Comparison of ENCODE assay signal across 8 cellular contexts in the genomic region with DNA sequence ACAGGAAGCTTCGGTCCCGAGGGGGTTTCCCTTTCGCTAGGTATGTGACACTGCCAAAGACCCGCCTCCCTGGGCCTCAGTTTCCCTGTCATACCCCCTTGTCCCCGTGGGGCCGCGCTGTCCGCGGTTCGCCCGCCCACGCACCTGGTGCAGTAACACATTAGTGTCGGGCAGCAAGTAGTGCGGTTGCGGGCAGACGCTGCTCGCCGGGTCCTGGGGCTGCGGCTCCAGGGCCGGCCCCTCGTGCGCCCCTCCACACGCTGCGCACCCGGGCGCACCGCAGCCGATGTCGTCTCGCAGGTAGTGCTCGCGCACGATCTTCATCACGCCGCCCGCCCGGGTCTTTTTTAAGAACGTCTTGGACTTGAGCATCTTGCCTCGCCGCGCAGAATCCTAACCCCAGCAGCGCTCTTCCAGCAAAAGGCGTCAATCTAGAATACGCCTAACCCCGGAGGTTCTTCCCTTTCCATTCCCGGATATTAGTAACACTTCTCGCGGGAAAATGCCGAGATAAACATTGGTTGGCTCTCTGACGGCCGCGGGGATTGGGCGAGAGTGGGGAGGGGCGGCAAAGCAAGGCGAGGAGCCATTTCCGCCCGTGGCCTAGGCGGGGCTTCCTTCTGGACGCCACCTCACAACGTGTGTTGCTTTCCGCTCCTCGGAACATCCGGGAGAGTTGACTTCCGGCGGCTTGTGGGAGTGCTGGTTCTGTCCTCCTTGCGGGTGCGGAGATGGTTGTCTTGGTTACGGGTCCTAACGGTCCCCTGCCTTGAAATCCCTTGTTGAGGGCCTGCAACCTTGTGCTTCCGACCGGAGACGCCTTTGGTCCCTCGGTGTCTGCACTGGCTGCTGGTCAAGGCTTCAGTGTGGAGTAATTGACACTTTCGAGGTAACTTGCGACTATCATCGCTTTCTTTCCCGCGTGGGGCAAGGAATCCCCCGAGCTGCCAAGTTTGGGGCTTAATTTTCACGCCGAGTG. TPM values are rescaled to one million over a fixed set of nuclear protein-coding genes. Genes with fewer than 3 reads are reported as not detected.
A peak's percentile ranks its signal among the peaks of the same experiment; 100 is the strongest.
DNase-seq lines count a peak whose midpoint lies in the region; ATAC-seq and TF ChIP-seq lines count a peak whose summit lies in the region.

A gene with protein sequence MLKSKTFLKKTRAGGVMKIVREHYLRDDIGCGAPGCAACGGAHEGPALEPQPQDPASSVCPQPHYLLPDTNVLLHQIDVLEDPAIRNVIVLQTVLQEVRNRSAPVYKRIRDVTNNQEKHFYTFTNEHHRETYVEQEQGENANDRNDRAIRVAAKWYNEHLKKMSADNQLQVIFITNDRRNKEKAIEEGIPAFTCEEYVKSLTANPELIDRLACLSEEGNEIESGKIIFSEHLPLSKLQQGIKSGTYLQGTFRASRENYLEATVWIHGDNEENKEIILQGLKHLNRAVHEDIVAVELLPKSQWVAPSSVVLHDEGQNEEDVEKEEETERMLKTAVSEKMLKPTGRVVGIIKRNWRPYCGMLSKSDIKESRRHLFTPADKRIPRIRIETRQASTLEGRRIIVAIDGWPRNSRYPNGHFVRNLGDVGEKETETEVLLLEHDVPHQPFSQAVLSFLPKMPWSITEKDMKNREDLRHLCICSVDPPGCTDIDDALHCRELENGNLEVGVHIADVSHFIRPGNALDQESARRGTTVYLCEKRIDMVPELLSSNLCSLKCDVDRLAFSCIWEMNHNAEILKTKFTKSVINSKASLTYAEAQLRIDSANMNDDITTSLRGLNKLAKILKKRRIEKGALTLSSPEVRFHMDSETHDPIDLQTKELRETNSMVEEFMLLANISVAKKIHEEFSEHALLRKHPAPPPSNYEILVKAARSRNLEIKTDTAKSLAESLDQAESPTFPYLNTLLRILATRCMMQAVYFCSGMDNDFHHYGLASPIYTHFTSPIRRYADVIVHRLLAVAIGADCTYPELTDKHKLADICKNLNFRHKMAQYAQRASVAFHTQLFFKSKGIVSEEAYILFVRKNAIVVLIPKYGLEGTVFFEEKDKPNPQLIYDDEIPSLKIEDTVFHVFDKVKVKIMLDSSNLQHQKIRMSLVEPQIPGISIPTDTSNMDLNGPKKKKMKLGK (minus strand): TSS at position 440 of the 979 bp plus-strand sequence. CDS start 68 bp downstream, at position 372.
A gene with protein sequence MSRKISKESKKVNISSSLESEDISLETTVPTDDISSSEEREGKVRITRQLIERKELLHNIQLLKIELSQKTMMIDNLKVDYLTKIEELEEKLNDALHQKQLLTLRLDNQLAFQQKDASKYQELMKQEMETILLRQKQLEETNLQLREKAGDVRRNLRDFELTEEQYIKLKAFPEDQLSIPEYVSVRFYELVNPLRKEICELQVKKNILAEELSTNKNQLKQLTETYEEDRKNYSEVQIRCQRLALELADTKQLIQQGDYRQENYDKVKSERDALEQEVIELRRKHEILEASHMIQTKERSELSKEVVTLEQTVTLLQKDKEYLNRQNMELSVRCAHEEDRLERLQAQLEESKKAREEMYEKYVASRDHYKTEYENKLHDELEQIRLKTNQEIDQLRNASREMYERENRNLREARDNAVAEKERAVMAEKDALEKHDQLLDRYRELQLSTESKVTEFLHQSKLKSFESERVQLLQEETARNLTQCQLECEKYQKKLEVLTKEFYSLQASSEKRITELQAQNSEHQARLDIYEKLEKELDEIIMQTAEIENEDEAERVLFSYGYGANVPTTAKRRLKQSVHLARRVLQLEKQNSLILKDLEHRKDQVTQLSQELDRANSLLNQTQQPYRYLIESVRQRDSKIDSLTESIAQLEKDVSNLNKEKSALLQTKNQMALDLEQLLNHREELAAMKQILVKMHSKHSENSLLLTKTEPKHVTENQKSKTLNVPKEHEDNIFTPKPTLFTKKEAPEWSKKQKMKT (plus strand): TSS at position 673 of the 979 bp plus-strand sequence. CDS start 1,337 bp downstream, outside the sequence.

- H3K4me3 ChIP-seq in prostate gland (peak within 1 kb of the TSS; percentile 83 to 90), urinary bladder (ENCODE audit: low read depth, low read length) (peak within 1 kb of the TSS; percentile 87)

- intact Hi-C loops in left ventricle myocardium superior (cut with micrococcal nuclease): no loop called here
- intact Hi-C loops in prostate gland (cut with DNase I): loop anchor here (1.0 to 5.0 kb wide), 2 partner anchors 54 to 276 kb away; a partner anchor contains a TSS

- H3K9me3 ChIP-seq in T-helper 17 cell (ENCODE audit: control insufficient read depth, low read length, poor library complexity, severe bottlenecking) (no peaks in the 10 kb centered on the region), prostate gland (no peaks in the 10 kb centered on the region)

- peaks cover 6% of the 10 kb centered on the region for H3K36me3 Mint-ChIP-seq in T-helper 17 cell (ENCODE audit: low read depth)

- TF ChIP-seq POLR2A in GM15510 (IDR thresholded peaks at IDR 0.05; ENCODE audit: borderline replicate concordance, extremely low read depth, insufficient read length) (peak; percentile 69), prostate gland (IDR thresholded peaks at IDR 0.05) (peak; percentile 76)

- no peaks in the 10 kb centered on the region for H3K27me3 ChIP-seq in prostate gland (replicated peaks; ENCODE audit: insufficient read depth)

- H3K36me3 ChIP-seq in prostate gland (peaks cover 0 to 5% of the 10 kb centered on the region in 2 donors), urinary bladder (ENCODE audit: insufficient read depth) (no peaks in the 10 kb centered on the region)

- TF ChIP-seq CTCF in prostate gland (IDR thresholded peaks at IDR 0.05): no peak

- peak; percentile 97 for DNase-seq in NCI-H1694 treated with DMSO at 0.1 percent for 48 hours (lab: John Stamatoyannopoulos, UW)
- DNase-seq in T-helper 17 cell: peak; percentile 89 to 93 (median 90)
- DNase-seq in amygdala (lab: John Stamatoyannopoulos, UW): peak; percentile 56 to 98 (median 94)
- peak; percentile 96 for DNase-seq in left ventricle myocardium superior
- peak; percentile 97 for DNase-seq in prostate gland (ENCODE audit: low spot score)

- WGBS in prostate gland: under 1% methylated on average over 81 of the region's 81 CpGs
- under 1% methylated on average over 81 of the region's 81 CpGs for WGBS in urinary bladder

- H3K4me3 Mint-ChIP-seq in T-helper 17 cell: peak within 1 kb of the TSS; percentile 99

- H3K4me1 ChIP-seq in prostate gland (replicated peaks): peaks cover 3% of the 10 kb centered on the region
- no peaks in the 10 kb centered on the region for H3K4me1 ChIP-seq in urinary bladder (ENCODE audit: insufficient read depth)

- H3K27ac ChIP-seq in prostate gland: peak within 1 kb of the TSS; percentile 68 to 75
- peak within 1 kb of the TSS; percentile 40 for H3K27ac ChIP-seq in urinary bladder (ENCODE audit: low read depth)

- H3K4me1 Mint-ChIP-seq in T-helper 17 cell: peaks cover 51% of the 10 kb centered on the region

- H3K27me3 Mint-ChIP-seq in T-helper 17 cell: no peaks in the 10 kb centered on the region

- peak within 1 kb of the TSS; percentile 95 for H3K27ac Mint-ChIP-seq in T-helper 17 cell

- ATAC-seq in HG02885 (IDR thresholded peaks at IDR 0.05; ENCODE audit: poor library complexity, unreplicated experiment) (peak; percentile 96), T-helper 17 cell (peak; percentile 97), left ventricle myocardium superior (peak; percentile 100)

RNA-seq across cellular contexts. Expression of the first gene that starts in this region (rescaled TPM):
- total RNA-seq in T-helper 17 cell (10 to 100 TPM; 29.1 to 42.2 TPM), left ventricle myocardium superior (13.6 TPM), prostate gland (10 to 100 TPM; 21.1 to 29.5 TPM), urinary bladder (42.6 TPM)
- 15.0 TPM for polyA plus RNA-seq in urinary bladder

RNA-seq across cellular contexts. Expression of the second gene that starts in this region (rescaled TPM):
- total RNA-seq in T-helper 17 cell (10 to 100 TPM; 25.4 to 28.3 TPM), left ventricle myocardium superior (11.2 TPM), prostate gland (10 to 100 TPM; 19.9 to 24.9 TPM), urinary bladder (74.2 TPM)
- polyA plus RNA-seq in urinary bladder: 12.9 TPM

Comparison
In these comparisons a context has a peak if more than half of its experiments do, and no peak if none do; other contexts are left out.
1. Peak in every context shown above with its lines: DNase-seq, ATAC-seq, H3K4me3 ChIP-seq and H3K27ac ChIP-seq.